1 cellular context compared by ENCODE assay signal in genomic region chr2:134586289-134586980, GRCh38.
TF ChIP-seq lines count a peak whose summit lies in the region.

No MANE protein-coding gene starts in this region.

TF ChIP-seq in GM12878, 131 proteins besides CTCF, POLR2A, EP300 and RAD21 (continued from another document):
- TF ChIP-seq ZBTB33 (IDR thresholded peaks at IDR 0.05) = no peak
TF ChIP-seq in GM12878: peak in this region for 2.
